Comparison of ENCODE assay signal across 22 cellular contexts in genomic region chr5:61532983-61533382, GRCh38.
DNase-seq lines count a peak whose midpoint lies in the region; ATAC-seq, FAIRE-seq and TF ChIP-seq lines count a peak whose summit lies in the region.
"Had no signal": no experiment of that assay in that cellular context is flagged by ENCODE, and none has a peak within 500 bp of the region (broad histone marks: within the 10 kb centered on the region; RNA-seq: fewer than 3 reads in every experiment).

No MANE protein-coding gene starts in this region.

- H3K27me3 ChIP-seq in astrocyte (ENCODE audit: insufficient read depth, low read length), result no peaks in the 10 kb centered on the region
- H3K27me3 ChIP-seq in stomach, result no peaks in the 10 kb centered on the region
- H3K27me3 ChIP-seq: BLaER1 had no signal

- H3K4me2 ChIP-seq in astrocyte (ENCODE audit: low read length), result no peak overlapping the region

- H3K27ac Mint-ChIP-seq in astrocyte (ENCODE audit: unreplicated experiment) (peak overlapping the region; percentile 43), mesothelial cell of epicardium (peak overlapping the region; percentile 74), type B pancreatic cell (peak overlapping the region; percentile 76)
- H3K27ac Mint-ChIP-seq: B cell; CD4-positive, CD25-positive, alpha-beta regulatory T cell; CD8-positive, alpha-beta T cell had no signal

- FAIRE-seq in GM18507 (lab: Jason Lieb, UNC) (peak; percentile 26), astrocyte (lab: Jason Lieb, UNC) (no peak)
- FAIRE-seq: GM12878, H1 had no signal

- H3K36me3 Mint-ChIP-seq in astrocyte (ENCODE audit: low read depth, unreplicated experiment) (peaks cover 21% of the 10 kb centered on the region), mesothelial cell of epicardium (peaks cover 26% of the 10 kb centered on the region), type B pancreatic cell (peaks cover 32% of the 10 kb centered on the region)

- no peak overlapping the region for H2AFZ ChIP-seq in astrocyte (ENCODE audit: low read depth, low read length)
- H2AFZ ChIP-seq: GM23248 had no signal

- H3K9me3 Mint-ChIP-seq in astrocyte (ENCODE audit: unreplicated experiment) (no peaks in the 10 kb centered on the region), mesothelial cell of epicardium (peaks cover 5% of the 10 kb centered on the region), type B pancreatic cell (no peaks in the 10 kb centered on the region)

- H3K79me2 ChIP-seq in astrocyte (ENCODE audit: insufficient read depth, low read length), result no peaks in the 10 kb centered on the region

- ATAC-seq in omental fat pad (ENCODE audit: low FRiP score) (no peak), GM19455 (IDR thresholded peaks at IDR 0.05; ENCODE audit: unreplicated experiment) (no peak)
- ATAC-seq: CD8-positive, alpha-beta T cell; GM12878 had no signal

- H3K27ac ChIP-seq in astrocyte (ENCODE audit: low read depth, low read length), result no peak overlapping the region
- H3K27ac ChIP-seq in stomach, result no peak overlapping the region
- H3K27ac ChIP-seq: BLaER1, C4-2B, GM23248 had no signal

- no peak overlapping the region for H3K9ac ChIP-seq in astrocyte (ENCODE audit: low read length)
- H3K9ac ChIP-seq: BLaER1, GM23248 had no signal

- H3K4me3 ChIP-seq in astrocyte (ENCODE audit: insufficient read depth, low read depth, low read length) (no peak overlapping the region), stomach (no peak overlapping the region)
- H3K4me3 ChIP-seq: BLaER1, GM12878, GM23248 had no signal

- TF ChIP-seq CTCF in astrocyte (IDR thresholded peaks at IDR 0.05; ENCODE audit: insufficient read depth, low read depth, low read length) (no peak), mesothelial cell of epicardium (IDR thresholded peaks at IDR 0.05; ENCODE audit: unreplicated experiment) (no peak), type B pancreatic cell (conservative IDR thresholded peaks at IDR 0.05) (no peak), stomach (IDR thresholded peaks at IDR 0.05) (no peak), omental fat pad (IDR thresholded peaks at IDR 0.05) (no peak)

- H3K36me3 ChIP-seq in astrocyte (ENCODE audit: insufficient read depth, low read length) (peaks cover 24% of the 10 kb centered on the region), stomach (peaks cover 26 to 84% (median 66%) of the 10 kb centered on the region in 4 donors)

- H3K4me1 ChIP-seq in astrocyte (ENCODE audit: insufficient read depth, low read length) (no peaks in the 10 kb centered on the region), stomach (no peaks in the 10 kb centered on the region)
- H3K4me1 ChIP-seq: Caco-2 had no signal

- 95 to 97% (median 97%) methylated on average over 4 of the region's 4 CpGs for WGBS in stomach, 5 donors

- H3K4me3 Mint-ChIP-seq in astrocyte (ENCODE audit: unreplicated experiment) (no peak overlapping the region), mesothelial cell of epicardium (no peak overlapping the region), type B pancreatic cell (no peak overlapping the region)
- H3K4me3 Mint-ChIP-seq: B cell; CD4-positive, CD25-positive, alpha-beta regulatory T cell; CD8-positive, alpha-beta T cell had no signal

- no peaks in the 10 kb centered on the region for H4K20me1 ChIP-seq in astrocyte (ENCODE audit: insufficient read depth, low read length)

- intact Hi-C loops in stomach (cut with DNase I; ENCODE audit: low total_unique reads), result no loop called here

- no peaks in the 10 kb centered on the region for H3K27me3 Mint-ChIP-seq in astrocyte (ENCODE audit: low read depth, unreplicated experiment)
- H3K27me3 Mint-ChIP-seq in mesothelial cell of epicardium (ENCODE audit: low read depth), result no peaks in the 10 kb centered on the region
- H3K27me3 Mint-ChIP-seq in type B pancreatic cell, result no peaks in the 10 kb centered on the region
- H3K27me3 Mint-ChIP-seq: B cell; CD4-positive, CD25-positive, alpha-beta regulatory T cell had no signal

- no peak for TF ChIP-seq POLR2A in stomach (IDR thresholded peaks at IDR 0.05)

- H3K9me3 ChIP-seq in astrocyte (ENCODE audit: insufficient read depth, low read depth, low read length), result no peaks in the 10 kb centered on the region
- H3K9me3 ChIP-seq in stomach, result peaks cover 0 to 9% (median 0%) of the 10 kb centered on the region in 4 donors
- H3K9me3 ChIP-seq: Caco-2 had no signal

- no peak for TF ChIP-seq EP300 in stomach (IDR thresholded peaks at IDR 0.05)

- H3K4me1 Mint-ChIP-seq in astrocyte (ENCODE audit: low read depth, unreplicated experiment), result peaks cover 7% of the 10 kb centered on the region
- H3K4me1 Mint-ChIP-seq in mesothelial cell of epicardium, result peaks cover 31% of the 10 kb centered on the region
- no peaks in the 10 kb centered on the region for H3K4me1 Mint-ChIP-seq in type B pancreatic cell (ENCODE audit: unreplicated experiment)

- DNase-seq in GM18507 (ENCODE audit: extremely low spot score, insufficient read length, low read depth) (no peak), astrocyte (ENCODE audit: low read depth) (no peak), mesothelial cell of epicardium (ENCODE audit: low spot score in 2 of 2, unreplicated experiment in 2 of 2) (no peak), type B pancreatic cell (ENCODE audit: extremely low spot score, unreplicated experiment) (no peak), stomach (no peak), omental fat pad (ENCODE audit: low spot score) (no peak), occipital lobe (lab: John Stamatoyannopoulos, UW) (no peak)
- DNase-seq: Caco-2; CD4-positive, CD25-positive, alpha-beta regulatory T cell; CD8-positive, alpha-beta T cell; DMS153; DND-41; GDM1; GM23248; H7; HCEC 1CT had no signal
